ENCODE assay signal across 14 cellular contexts in the genomic region with DNA sequence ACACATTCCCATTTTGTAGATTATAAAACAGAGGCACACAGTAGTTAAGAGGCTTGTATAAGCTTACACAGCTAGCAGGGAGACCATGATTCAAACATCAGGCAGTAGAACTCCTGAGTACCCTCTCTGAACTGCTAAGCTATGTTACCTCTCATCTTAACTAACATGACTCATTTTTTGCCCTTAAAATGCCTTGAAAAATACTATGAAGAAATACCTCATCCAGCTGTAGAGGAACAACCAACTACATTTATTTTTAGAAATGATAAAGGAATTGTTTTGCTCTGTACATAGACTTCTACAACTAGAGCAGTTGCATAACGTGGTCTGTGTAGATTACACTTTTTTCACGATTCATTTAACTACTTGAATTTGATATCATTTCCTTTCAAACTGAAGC.
DNase-seq lines count a peak whose midpoint lies in the region; ATAC-seq and TF ChIP-seq lines count a peak whose summit lies in the region.
"Had no signal": no experiment of that assay in that cellular context is flagged by ENCODE, and none has a peak within 500 bp of the region (broad histone marks: within the 10 kb centered on the region; RNA-seq: fewer than 3 reads in every experiment).

No MANE protein-coding gene starts in this region.

- H3K36me3 ChIP-seq in PC-9 (ENCODE audit: low read depth) (no peaks in the 10 kb centered on the region), fibroblast of lung (ENCODE audit: control insufficient read depth, insufficient read depth, low read length) (no peaks in the 10 kb centered on the region)
- H3K36me3 ChIP-seq: neutrophil, SJCRH30 had no signal

- H3K4me3 ChIP-seq in PC-9: no peak overlapping the region
- H3K4me3 ChIP-seq in fibroblast of lung (replicated peaks in 1 of 4; ENCODE audit: control extremely low read depth in 1 of 4, insufficient read depth in 1 of 4, low read depth in 3 of 4, low read length in 4 of 4): no peak overlapping the region
- no peak overlapping the region for H3K4me3 ChIP-seq in retinal pigment epithelial cell (ENCODE audit: low read length)
- H3K4me3 ChIP-seq: SJCRH30 had no signal

- H3K79me2 ChIP-seq in PC-9 (ENCODE audit: low read depth) (no peaks in the 10 kb centered on the region), fibroblast of lung (ENCODE audit: control insufficient read depth, insufficient read depth, low read length) (no peaks in the 10 kb centered on the region)

- H2AFZ ChIP-seq in PC-9 (no peak overlapping the region), fibroblast of lung (ENCODE audit: low read length) (peak overlapping the region; percentile 7)

- H3K9me3 ChIP-seq in PC-9 (ENCODE audit: insufficient read depth, low read depth) (no peaks in the 10 kb centered on the region; the same call in 1 of the 2 replicates), fibroblast of lung (ENCODE audit: control insufficient read depth, insufficient read depth, low read depth, low read length) (no peaks in the 10 kb centered on the region)
- H3K9me3 ChIP-seq: neutrophil, SJCRH30 had no signal

- H4K20me1 ChIP-seq in PC-9 (ENCODE audit: insufficient read depth): no peaks in the 10 kb centered on the region
- H4K20me1 ChIP-seq in fibroblast of lung (ENCODE audit: control insufficient read depth, extremely low read depth, insufficient read depth, low read length): no peaks in the 10 kb centered on the region

- H3K9me2 ChIP-seq in PC-9 (ENCODE audit: insufficient read depth): no peaks in the 10 kb centered on the region

- H3K4me1 ChIP-seq in PC-9 (replicated peaks; ENCODE audit: insufficient read depth) (peaks cover 18% of the 10 kb centered on the region), fibroblast of lung (ENCODE audit: control insufficient read depth, extremely low read depth, insufficient read depth, low read length) (peaks cover 2% of the 10 kb centered on the region)
- H3K4me1 ChIP-seq: SJCRH30 had no signal

- DNase-seq in H4 (ENCODE audit: low spot score) (peak; percentile 53), PC-9 (peak in 1 of 2 experiments; percentile 51), fibroblast of lung (ENCODE audit: low read depth in 2 of 2) (peak; percentile 70 to 89), retinal pigment epithelial cell (ENCODE audit: low read depth) (peak; percentile 39), NCI-H1092 (lab: John Stamatoyannopoulos, UW) (no peak)
- DNase-seq in activated CD4-positive, alpha-beta T cell treated with anti-CD3 and anti-CD28 coated beads, Interleukin-2, amount 50 U/mL, for 48 hours: no peak
- DNase-seq: activated CD4-positive, CD25-positive, alpha-beta regulatory T cell; activated T-cell treated with anti-CD3 and anti-CD28 coated beads, Interleukin-2, amount 50 U/mL, for 24 hours; NCI-H510A treated with DMSO at 0.1 percent for 48 hours; SJCRH30; stimulated activated CD4-positive, alpha-beta T cell treated with anti-CD3 and anti-CD28 coated beads, Interleukin-2, amount 100 ng/mL, for 24 hours; stimulated activated naive CD4-positive, alpha-beta T cell treated with Interleukin-2 at 50 U/mL for 16 hours had no signal

- peak overlapping the region; percentile 25; the same call in 1 of the 2 replicates for H3K4me2 ChIP-seq in PC-9
- H3K4me2 ChIP-seq in fibroblast of lung (ENCODE audit: extremely low read depth, insufficient read depth, low read length): peak overlapping the region; percentile 59

- intact Hi-C loops in PC-9 (cut with micrococcal nuclease; ENCODE audit: unreplicated experiment): no loop called here

- ATAC-seq in activated CD4-positive, CD25-positive, alpha-beta regulatory T cell treated with anti-CD3 and anti-CD28 coated beads, Interleukin-2, amount 50 U/mL, for 24 hours: no peak

- H3K27me3 ChIP-seq in PC-9 (ENCODE audit: insufficient read depth, low read depth): no peaks in the 10 kb centered on the region
- no peaks in the 10 kb centered on the region for H3K27me3 ChIP-seq in fibroblast of lung (ENCODE audit: control insufficient read depth, insufficient read depth, low read length)
- H3K27me3 ChIP-seq: neutrophil, SJCRH30 had no signal

- H3K27ac ChIP-seq in PC-9 (peak overlapping the region; percentile 32; the same call in 1 of the 2 replicates), fibroblast of lung (ENCODE audit: insufficient read depth, low read length) (peak overlapping the region; percentile 8)
- H3K27ac ChIP-seq: neutrophil, SJCRH30 had no signal

- POLR2A ChIA-PET in PC-9 (lab: Charles Lee; ENCODE audit: unreplicated experiment): interaction anchor here (0.6 kb wide), 2 partner anchors 53 to 70 kb away, joined by 3 read pairs; no protein-coding TSS in a partner anchor

- no peak overlapping the region for H3K9ac ChIP-seq in fibroblast of lung (ENCODE audit: insufficient read depth, low read length)

- H3F3A ChIP-seq in PC-9 (ENCODE audit: insufficient read depth, low read depth): peaks cover 13% of the 10 kb centered on the region

- BruUV-seq in PC-9 (replicated peaks; lab: Mats Ljungman, UMichigan): no TSS peak

- CTCF ChIA-PET in PC-9 (lab: Charles Lee): no interaction called here

- TF ChIP-seq CTCF in PC-9 (conservative IDR thresholded peaks at IDR 0.05) (no peak), fibroblast of lung (conservative IDR thresholded peaks at IDR 0.05 in 1 of 2, IDR thresholded peaks at IDR 0.05 in 1 of 2; ENCODE audit: low read depth in 1 of 2, low read length in 2 of 2) (no peak), retinal pigment epithelial cell (conservative IDR thresholded peaks at IDR 0.05; ENCODE audit: low read depth, low read length) (no peak)

Comparison
In these comparisons a context has a peak if more than half of its experiments do, and no peak if none do; other contexts are left out.
1. DNase-seq: peak in H4 (single experiment), fibroblast of lung (2 of 2) and retinal pigment epithelial cell (single experiment); none in NCI-H1092 (single experiment) and activated CD4-positive, alpha-beta T cell treated with anti-CD3 and anti-CD28 coated beads, Interleukin-2, amount 50 U/mL, for 48 hours (0 of 2).